ENCODE assay signal across 27 cellular contexts in genomic region chr5:134273642-134274361, GRCh38. TPM values are rescaled to one million over a fixed set of nuclear protein-coding genes. Genes with fewer than 3 reads are reported as not detected.
DNase-seq lines count a peak whose midpoint lies in the region; ATAC-seq and TF ChIP-seq lines count a peak whose summit lies in the region.
"Had no signal": no experiment of that assay in that cellular context is flagged by ENCODE, and none has a peak within 500 bp of the region (broad histone marks: within the 10 kb centered on the region; RNA-seq: fewer than 3 reads in every experiment).

No MANE protein-coding gene starts in this region.

- in situ Hi-C loops in GM13976 (cut with MboI; ENCODE audit: low sequenced_read_pairs, unreplicated experiment) = no loop called here

- no peak for TF ChIP-seq CTCF in MCF 10A (IDR thresholded peaks at IDR 0.05; ENCODE audit: unreplicated experiment)
- TF ChIP-seq CTCF in breast epithelium (IDR thresholded peaks at IDR 0.05) = no peak
- no peak for TF ChIP-seq CTCF in epithelial cell of proximal tubule (conservative IDR thresholded peaks at IDR 0.05; ENCODE audit: low read depth, low read length)
- TF ChIP-seq CTCF in GM13976 (IDR thresholded peaks at IDR 0.05; ENCODE audit: borderline replicate concordance, control extremely low read depth, extremely low read depth, insufficient read depth, missing control alignments) = no peak

- H3K36me3 ChIP-seq in breast epithelium = no peaks in the 10 kb centered on the region
- H3K36me3 ChIP-seq: adrenal gland, brain microvascular endothelial cell, left lung, uterus had no signal

- BruUV-seq in MCF 10A (replicated peaks; lab: Mats Ljungman, UMichigan) = no TSS peak

- no peaks in the 10 kb centered on the region for H3K9me3 ChIP-seq in breast epithelium
- H3K9me3 ChIP-seq: adrenal gland, uterus had no signal

- no peak overlapping the region for H3K27ac Mint-ChIP-seq in MCF 10A (ENCODE audit: low read depth, unreplicated experiment)
- H3K27ac Mint-ChIP-seq: stimulated activated memory B cell treated with anti-CD40 and anti-IgM and Interleukin-4, amounts not matched to agents 10 μg/mL and 1 μg/mL and 100 μg/mL, for 72 hours had no signal

- H3K4me3 Mint-ChIP-seq in MCF 10A (ENCODE audit: unreplicated experiment) = no peak overlapping the region
- H3K4me3 Mint-ChIP-seq: stimulated activated memory B cell treated with anti-CD40 and anti-IgM and Interleukin-4, amounts not matched to agents 10 μg/mL and 1 μg/mL and 100 μg/mL, for 72 hours had no signal

- ATAC-seq in GM21447 (IDR thresholded peaks at IDR 0.05; ENCODE audit: unreplicated experiment) = no peak
- ATAC-seq in HG02763 (IDR thresholded peaks at IDR 0.05; ENCODE audit: unreplicated experiment) = no peak
- ATAC-seq: esophagus mucosa; left lung; right cardiac atrium; stimulated activated memory B cell treated with anti-CD40 and anti-IgM and Interleukin-4, amounts not matched to agents 10 μg/mL and 1 μg/mL and 100 μg/mL, for 72 hours had no signal

- H3K4me1 ChIP-seq in breast epithelium = no peaks in the 10 kb centered on the region
- H3K4me1 ChIP-seq: adrenal gland, left lung, uterus had no signal

- no peaks in the 10 kb centered on the region for H3K9me3 Mint-ChIP-seq in MCF 10A (ENCODE audit: unreplicated experiment)

- H3K27me3 Mint-ChIP-seq in MCF 10A (ENCODE audit: insufficient read depth, unreplicated experiment) = no peaks in the 10 kb centered on the region

- no peaks in the 10 kb centered on the region for H3K27me3 ChIP-seq in breast epithelium
- H3K27me3 ChIP-seq: adrenal gland, brain microvascular endothelial cell, left lung, uterus had no signal

- POLR2A ChIA-PET in MCF 10A (lab: Yijun Ruan, JAX) = interaction anchor here (0.6 to 1.3 kb wide), 4 partner anchors 26 to 97 kb away, joined by 3 to 8 read pairs (median 4); partner anchors contain the start of genes PPP2CA and SKP1

- CTCF ChIA-PET in MCF 10A (lab: Yijun Ruan, JAX) = interaction anchor here (1.3 to 1.6 kb wide), 2 partner anchors 14 to 16 kb away, joined by 4 to 5 read pairs; no protein-coding TSS in a partner anchor

- H3K4me1 Mint-ChIP-seq in MCF 10A (ENCODE audit: insufficient read depth, unreplicated experiment) = peaks cover 14% of the 10 kb centered on the region
- H3K4me1 Mint-ChIP-seq: stimulated activated memory B cell treated with anti-CD40 and anti-IgM and Interleukin-4, amounts not matched to agents 10 μg/mL and 1 μg/mL and 100 μg/mL, for 72 hours had no signal

- no peak overlapping the region for H3K27ac ChIP-seq in breast epithelium
- H3K27ac ChIP-seq: adrenal gland, brain microvascular endothelial cell, left lung, uterus had no signal

- no peak overlapping the region for H3K4me3 ChIP-seq in breast epithelium
- H3K4me3 ChIP-seq in epithelial cell of proximal tubule (ENCODE audit: low read depth, low read length) = no peak overlapping the region
- H3K4me3 ChIP-seq: adrenal gland, left lung, uterus had no signal

- no peak for TF ChIP-seq POLR2A in breast epithelium (IDR thresholded peaks at IDR 0.05)

- intact Hi-C loops in MCF 10A (cut with micrococcal nuclease) (no loop called here), breast epithelium (cut with DNase I; ENCODE audit: low total_unique reads) (no loop called here)

- no peaks in the 10 kb centered on the region for H3K36me3 Mint-ChIP-seq in MCF 10A (ENCODE audit: insufficient read depth, unreplicated experiment)

- DNase-seq in MCF 10A (ENCODE audit: unreplicated experiment) = peak; percentile 41
- DNase-seq in breast epithelium (ENCODE audit: low spot score in 2 of 2) = no peak
- peak; percentile 60 for DNase-seq in NCI-H82 (lab: John Stamatoyannopoulos, UW)
- peak; percentile 4 for DNase-seq in epithelial cell of proximal tubule (ENCODE audit: low read depth)
- no peak for DNase-seq in putamen (ENCODE audit: low spot score)
- DNase-seq in GM13976 (ENCODE audit: low spot score) = no peak
- DNase-seq: activated CD4-positive, alpha-beta T cell treated with anti-CD3 and anti-CD28 coated beads for 4 hours; activated CD8-positive, alpha-beta memory T cell treated with anti-CD3 and anti-CD28 coated beads for 24 hours; activated gamma-delta T cell treated with Interleukin-2 at 50 U/mL for 16 hours; activated T-cell treated with anti-CD3 and anti-CD28 coated beads, Interleukin-2, amount 50 U/mL, for 1 hour; adrenal gland; brain microvascular endothelial cell; DND-41; effector CD4-positive, alpha-beta T cell; foreskin melanocyte; H7; left lung; NCI-H1092; NCI-H2029 treated with DMSO at 0.1 percent for 48 hours; right cardiac atrium; SIG-M5; stimulated activated CD4-positive, alpha-beta T cell treated with anti-CD3 and anti-CD28 coated beads, Interleukin-4, amount 100 ng/mL, for 1 hour; uterus had no signal

RNA-seq across cellular contexts. Expression of gene PPP2CA, which starts 47.9 kb away (rescaled TPM):
- total RNA-seq in MCF 10A (2022) = 317 and 359 TPM in 2 replicates
- 100 to 1,000 TPM; 101 to 152 (median 121) TPM for total RNA-seq in breast epithelium
- total RNA-seq in epithelial cell of proximal tubule = 162 and 196 TPM in 2 replicates

Comparison
In these comparisons a context has a peak if more than half of its experiments do, and no peak if none do; other contexts are left out.
1. DNase-seq: peak in MCF 10A (single experiment), NCI-H82 (single experiment) and epithelial cell of proximal tubule (single experiment); none in breast epithelium (0 of 2), putamen (single experiment) and GM13976 (single experiment).